Comparison of ENCODE assay signal across 25 cellular contexts in the genomic region with DNA sequence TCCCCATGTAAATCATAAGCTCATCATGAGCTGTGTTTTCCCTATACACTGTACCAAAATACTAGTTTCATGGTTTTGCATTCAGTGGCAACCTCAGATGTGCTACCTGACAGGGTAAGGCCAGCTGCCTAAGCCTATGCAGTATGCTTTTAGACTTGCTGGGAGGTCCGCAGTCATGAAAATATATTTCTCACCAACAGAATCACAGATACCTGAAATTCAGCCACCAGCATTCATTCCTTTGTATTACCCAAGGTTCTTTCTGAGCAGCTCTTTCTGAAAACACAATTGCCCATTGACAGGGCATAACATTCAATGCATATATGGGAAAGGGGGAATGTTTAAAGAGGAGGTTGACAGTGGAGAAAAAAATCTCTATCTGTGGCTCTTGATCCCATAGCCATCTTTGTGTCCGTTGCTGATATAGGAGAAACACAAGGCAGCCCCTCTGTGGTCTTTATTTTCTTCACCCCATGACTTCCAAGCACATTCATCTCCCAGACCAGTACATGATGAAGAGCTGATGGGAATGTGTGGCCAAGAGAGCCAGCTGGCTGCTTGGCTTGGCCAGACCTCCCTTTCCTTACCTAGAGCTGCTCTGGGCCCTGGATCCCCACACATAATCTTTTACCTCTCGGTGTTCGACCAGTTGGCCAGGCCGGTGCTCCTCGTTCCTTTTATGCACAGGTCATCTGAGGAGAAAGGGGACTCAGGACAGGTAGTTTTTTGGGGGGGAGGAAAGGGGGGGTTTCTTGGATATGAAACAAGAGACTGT.
"Had no signal": no experiment of that assay in that cellular context is flagged by ENCODE, and none has a peak within 500 bp of the region (broad histone marks: within the 10 kb centered on the region; RNA-seq: fewer than 3 reads in every experiment).

No MANE protein-coding gene starts in this region.

- FAIRE-seq: small intestine, urothelium cell line had no signal

- H3K9me3 ChIP-seq: ovary, psoas muscle, right lobe of liver, sigmoid colon, suprapubic skin, testis, tibial artery, transverse colon, upper lobe of left lung, vagina had no signal

- H2AFZ ChIP-seq: neural progenitor cell, parathyroid adenoma had no signal

- H3K4me1 ChIP-seq: parathyroid adenoma, psoas muscle, right lobe of liver, sigmoid colon, suprapubic skin, testis, tibial artery, transverse colon, upper lobe of left lung, vagina had no signal

- H3K9ac ChIP-seq: neural progenitor cell, parathyroid adenoma had no signal

- H3K4me2 ChIP-seq: neural progenitor cell had no signal

- H3K27ac ChIP-seq: neural progenitor cell, ovary, parathyroid adenoma, psoas muscle, right lobe of liver, sigmoid colon, suprapubic skin, testis, tibial artery, transverse colon, upper lobe of left lung, vagina had no signal

- H3K36me3 ChIP-seq: neural progenitor cell, ovary, right lobe of liver, sigmoid colon, suprapubic skin, tibial artery, transverse colon, upper lobe of left lung, vagina had no signal

- H3K79me2 ChIP-seq: parathyroid adenoma had no signal

- DNase-seq: natural killer cell; occipital lobe; ovary; posterior cingulate gyrus; psoas muscle; right cardiac atrium; right lobe of liver; sigmoid colon; small intestine; stimulated activated CD4-positive, alpha-beta T cell treated with anti-CD3 and anti-CD28 coated beads, Interleukin-1b, Interleukin-23, amount 100 ng/mL, for 48 hours; stimulated activated CD4-positive, alpha-beta T cell treated with anti-CD3 and anti-CD28 coated beads, Interleukin-4, amount 100 ng/mL, for 1 hour; stimulated activated CD4-positive, alpha-beta T cell treated with anti-CD3 and anti-CD28 coated beads, Interleukin-4, amount 100 ng/mL, for 4 hours; stimulated activated CD8-positive, alpha-beta memory T cell treated with anti-CD3 and anti-CD28 coated beads, Interleukin-4, amount 100 ng/mL, for 48 hours; stimulated activated naive CD4-positive, alpha-beta T cell; stimulated activated naive CD8-positive, alpha-beta T cell treated with anti-CD3 and anti-CD28 coated beads, Interleukin-15, amount 100 ng/mL, for 72 hours; stimulated activated naive CD8-positive, alpha-beta T cell treated with anti-CD3 and anti-CD28 coated beads, Interleukin-15, Interleukin-2, amounts not matched to agents 100 U/mL and 50 U/mL, for 24 hours; testis; tibial artery; transverse colon; upper lobe of left lung had no signal

- H3K4me3 ChIP-seq: neural progenitor cell, ovary, psoas muscle, right lobe of liver, sigmoid colon, suprapubic skin, testis, tibial artery, transverse colon, upper lobe of left lung, vagina had no signal

- H3K27me3 ChIP-seq: neural progenitor cell, ovary, right lobe of liver, sigmoid colon, testis, tibial artery, transverse colon, upper lobe of left lung, vagina had no signal
